Comparison of ENCODE assay signal across 21 cellular contexts in the genomic region with DNA sequence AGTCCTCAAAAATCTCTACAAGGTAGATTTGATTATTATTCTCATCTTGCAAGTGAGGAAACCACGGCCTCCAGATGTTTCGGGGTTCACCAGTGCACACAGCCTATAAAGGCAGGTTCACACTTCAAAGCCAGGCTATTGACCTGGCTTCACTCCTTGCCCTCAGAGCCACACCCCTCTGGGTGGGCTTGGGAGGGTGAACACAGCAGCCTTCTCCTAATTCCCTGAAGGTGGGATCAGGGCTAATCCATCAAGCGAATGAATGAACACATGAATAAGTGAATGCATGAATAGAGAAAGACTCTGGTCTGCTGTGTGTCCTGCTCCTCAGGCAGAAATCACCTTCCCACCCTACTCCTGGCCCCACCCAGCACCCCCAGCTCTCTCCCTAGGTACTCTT.
DNase-seq lines count a peak whose midpoint lies in the region; ATAC-seq and TF ChIP-seq lines count a peak whose summit lies in the region.
"Had no signal": no experiment of that assay in that cellular context is flagged by ENCODE, and none has a peak within 500 bp of the region (broad histone marks: within the 10 kb centered on the region; RNA-seq: fewer than 3 reads in every experiment).

No MANE protein-coding gene starts in this region.

- peaks cover 31% of the 10 kb centered on the region for H3F3A ChIP-seq in neural progenitor cell (ENCODE audit: low read depth)

- no peak for ATAC-seq in activated CD8-positive, alpha-beta T cell treated with anti-CD3 and anti-CD28 coated beads, Interleukin-2, amount 10 ng/mL, durations not matched to agents 7 days and 5 days
- no peak for ATAC-seq in activated CD8-positive, alpha-beta T cell treated with anti-CD3 and anti-CD28 coated beads for 36 hours
- no peak for ATAC-seq in GM21526 (IDR thresholded peaks at IDR 0.05; ENCODE audit: low FRiP score, unreplicated experiment)
- ATAC-seq: CD8-positive, alpha-beta T cell had no signal

- TF ChIP-seq POLR2A in tibial nerve (IDR thresholded peaks at IDR 0.05) = no peak

- H3K4me1 Mint-ChIP-seq in activated CD8-positive, alpha-beta T cell treated with anti-CD3 and anti-CD28 coated beads, Interleukin-2, amount 10 ng/mL, durations not matched to agents 7 days and 5 days (ENCODE audit: low read depth) = no peaks in the 10 kb centered on the region
- no peaks in the 10 kb centered on the region for H3K4me1 Mint-ChIP-seq in activated CD8-positive, alpha-beta T cell treated with anti-CD3 and anti-CD28 coated beads for 36 hours (ENCODE audit: low read depth)
- peaks cover 51% of the 10 kb centered on the region for H3K4me1 Mint-ChIP-seq in neural progenitor cell
- H3K4me1 Mint-ChIP-seq: CD14-positive monocyte, IgD-negative memory B cell had no signal

- no peaks in the 10 kb centered on the region for H3K9me3 Mint-ChIP-seq in activated CD8-positive, alpha-beta T cell treated with anti-CD3 and anti-CD28 coated beads, Interleukin-2, amount 10 ng/mL, durations not matched to agents 7 days and 5 days (ENCODE audit: insufficient read depth)
- no peaks in the 10 kb centered on the region for H3K9me3 Mint-ChIP-seq in activated CD8-positive, alpha-beta T cell treated with anti-CD3 and anti-CD28 coated beads for 36 hours
- H3K9me3 Mint-ChIP-seq in neural progenitor cell = peaks cover 2% of the 10 kb centered on the region
- H3K9me3 Mint-ChIP-seq: CD8-positive, alpha-beta T cell had no signal

- CTCF ChIA-PET in activated CD8-positive, alpha-beta T cell treated with anti-CD3 and anti-CD28 coated beads, Interleukin-2, amount 10 ng/mL, durations not matched to agents 7 days and 5 days (lab: Charles Lee) = interaction anchor here (2.0 kb wide), 1 partner anchor 74 kb away, joined by 5 read pairs; no protein-coding TSS in a partner anchor
- CTCF ChIA-PET in activated CD8-positive, alpha-beta T cell treated with anti-CD3 and anti-CD28 coated beads for 36 hours (lab: Charles Lee) = no interaction called here

- H3K36me3 Mint-ChIP-seq in activated CD8-positive, alpha-beta T cell treated with anti-CD3 and anti-CD28 coated beads, Interleukin-2, amount 10 ng/mL, durations not matched to agents 7 days and 5 days (ENCODE audit: low read depth) = no peaks in the 10 kb centered on the region
- H3K36me3 Mint-ChIP-seq in activated CD8-positive, alpha-beta T cell treated with anti-CD3 and anti-CD28 coated beads for 36 hours (ENCODE audit: low read depth) = no peaks in the 10 kb centered on the region
- H3K36me3 Mint-ChIP-seq in neural progenitor cell = no peaks in the 10 kb centered on the region
- H3K36me3 Mint-ChIP-seq: CD14-positive monocyte; CD8-positive, alpha-beta T cell had no signal

- H3K27me3 ChIP-seq in ectodermal cell (ENCODE audit: control insufficient read depth, insufficient read depth, low read length, poor library complexity, severe bottlenecking) (peaks cover 11% of the 10 kb centered on the region), neural progenitor cell (no peaks in the 10 kb centered on the region), tibial nerve (no peaks in the 10 kb centered on the region)
- H3K27me3 ChIP-seq: BLaER1 had no signal

- H2AFZ ChIP-seq in neural progenitor cell (replicated peaks) = no peak overlapping the region
- H2AFZ ChIP-seq: GM23248 had no signal

- intact Hi-C loops in activated CD8-positive, alpha-beta T cell treated with anti-CD3 and anti-CD28 coated beads for 36 hours (cut with micrococcal nuclease) = no loop called here

- no peak overlapping the region for H3K27ac Mint-ChIP-seq in activated CD8-positive, alpha-beta T cell treated with anti-CD3 and anti-CD28 coated beads, Interleukin-2, amount 10 ng/mL, durations not matched to agents 7 days and 5 days
- H3K27ac Mint-ChIP-seq in activated CD8-positive, alpha-beta T cell treated with anti-CD3 and anti-CD28 coated beads for 36 hours = no peak overlapping the region
- H3K27ac Mint-ChIP-seq in neural progenitor cell = no peak overlapping the region
- H3K27ac Mint-ChIP-seq: CD14-positive monocyte; CD8-positive, alpha-beta T cell; IgD-negative memory B cell had no signal

- TF ChIP-seq CTCF in activated CD8-positive, alpha-beta T cell treated with anti-CD3 and anti-CD28 coated beads for 36 hours (IDR thresholded peaks at IDR 0.05) = no peak
- TF ChIP-seq CTCF in neural progenitor cell (IDR thresholded peaks at IDR 0.05) = no peak
- TF ChIP-seq CTCF in tibial nerve (IDR thresholded peaks at IDR 0.05) = no peak

- peak; percentile 9 for DNase-seq in activated CD8-positive, alpha-beta T cell treated with anti-CD3 and anti-CD28 coated beads, Interleukin-2, amount 10 ng/mL, durations not matched to agents 7 days and 5 days
- no peak for DNase-seq in activated CD8-positive, alpha-beta T cell treated with anti-CD3 and anti-CD28 coated beads for 36 hours
- no peak for DNase-seq in neural progenitor cell (ENCODE audit: low spot score)
- peak; percentile 18 for DNase-seq in ureter (ENCODE audit: low spot score)
- DNase-seq in tibial nerve (ENCODE audit: low spot score in 2 of 2) = no peak
- no peak for DNase-seq in OCI-M2 (lab: John Stamatoyannopoulos, UW; ENCODE audit: unreplicated experiment)
- DNase-seq: 8988T; Calu3; CD8-positive, alpha-beta T cell; DMS 273 treated with DMSO at 0.1 percent for 48 hours; DMS53; DND-41; EL; HCEC 1CT had no signal

- H3K27me3 Mint-ChIP-seq in activated CD8-positive, alpha-beta T cell treated with anti-CD3 and anti-CD28 coated beads, Interleukin-2, amount 10 ng/mL, durations not matched to agents 7 days and 5 days (ENCODE audit: low read depth) = peaks cover 5% of the 10 kb centered on the region
- peaks cover 15% of the 10 kb centered on the region for H3K27me3 Mint-ChIP-seq in activated CD8-positive, alpha-beta T cell treated with anti-CD3 and anti-CD28 coated beads for 36 hours
- peaks cover 43% of the 10 kb centered on the region for H3K27me3 Mint-ChIP-seq in neural progenitor cell (ENCODE audit: insufficient read depth, low read depth)

- TF ChIP-seq EP300 in tibial nerve (IDR thresholded peaks at IDR 0.05) = no peak

- H3K79me2 ChIP-seq in neural progenitor cell (ENCODE audit: low read depth) = no peaks in the 10 kb centered on the region

- H3K9ac ChIP-seq in neural progenitor cell = no peak overlapping the region
- H3K9ac ChIP-seq: BLaER1, GM23248 had no signal

- H3K9me3 ChIP-seq in ectodermal cell (ENCODE audit: control insufficient read depth, low read length) (no peaks in the 10 kb centered on the region), neural progenitor cell (ENCODE audit: low read depth) (no peaks in the 10 kb centered on the region), tibial nerve (peaks cover 0 to 3% (median 0%) of the 10 kb centered on the region in 4 donors)

- H3K4me3 Mint-ChIP-seq in activated CD8-positive, alpha-beta T cell treated with anti-CD3 and anti-CD28 coated beads, Interleukin-2, amount 10 ng/mL, durations not matched to agents 7 days and 5 days = no peak overlapping the region
- H3K4me3 Mint-ChIP-seq in activated CD8-positive, alpha-beta T cell treated with anti-CD3 and anti-CD28 coated beads for 36 hours = no peak overlapping the region
- no peak overlapping the region for H3K4me3 Mint-ChIP-seq in neural progenitor cell
- H3K4me3 Mint-ChIP-seq: CD14-positive monocyte; CD8-positive, alpha-beta T cell; IgD-negative memory B cell had no signal

- peak overlapping the region; percentile 61 for H3K4me2 ChIP-seq in neural progenitor cell
- H3K4me2 ChIP-seq: BLaER1 had no signal

- H3K4me1 ChIP-seq in ectodermal cell (ENCODE audit: control insufficient read depth, insufficient read depth, low read length) = peaks cover 18% of the 10 kb centered on the region
- peaks cover 45% of the 10 kb centered on the region for H3K4me1 ChIP-seq in neural progenitor cell
- peaks cover 0 to 12% (median 0%) of the 10 kb centered on the region in 4 donors for H3K4me1 ChIP-seq in tibial nerve

- H4K20me1 ChIP-seq in neural progenitor cell (ENCODE audit: low read depth) = no peaks in the 10 kb centered on the region
- H4K20me1 ChIP-seq: BLaER1 had no signal

- H3K27ac ChIP-seq in ectodermal cell (ENCODE audit: insufficient read depth, low read depth, low read length, poor library complexity, severe bottlenecking) (peak overlapping the region; percentile 6), neural progenitor cell (peak overlapping the region; percentile 80), tibial nerve (no peak overlapping the region)
- H3K27ac ChIP-seq: BLaER1, GM23248, HL-60 had no signal

- H3K4me3 ChIP-seq in ectodermal cell (ENCODE audit: insufficient read depth, low read depth, low read length) (no peak overlapping the region), neural progenitor cell (no peak overlapping the region), tibial nerve (no peak overlapping the region)
- H3K4me3 ChIP-seq: BLaER1, GM23248 had no signal

- WGBS in ectodermal cell, 2 experiments = 90 to 100% methylated on average over 2 to 3 of the region's 3 CpGs
- WGBS in tibial nerve, 2 donors = 73 to 90% methylated on average over 3 of the region's 3 CpGs

- POLR2A ChIA-PET in activated CD8-positive, alpha-beta T cell treated with anti-CD3 and anti-CD28 coated beads, Interleukin-2, amount 10 ng/mL, durations not matched to agents 7 days and 5 days (lab: Charles Lee) = no interaction called here
- POLR2A ChIA-PET in activated CD8-positive, alpha-beta T cell treated with anti-CD3 and anti-CD28 coated beads for 36 hours (lab: Charles Lee) = no interaction called here

- no peaks in the 10 kb centered on the region for H3K36me3 ChIP-seq in ectodermal cell (ENCODE audit: control insufficient read depth, insufficient read depth, low read length)
- H3K36me3 ChIP-seq in neural progenitor cell = no peaks in the 10 kb centered on the region
- H3K36me3 ChIP-seq in tibial nerve = no peaks in the 10 kb centered on the region
- H3K36me3 ChIP-seq: BLaER1 had no signal

Comparison
In these comparisons a context has a peak if more than half of its experiments do, and no peak if none do; other contexts are left out.
1. DNase-seq: peak in activated CD8-positive, alpha-beta T cell treated with anti-CD3 and anti-CD28 coated beads, Interleukin-2, amount 10 ng/mL, durations not matched to agents 7 days and 5 days (single experiment) and ureter (single experiment); none in activated CD8-positive, alpha-beta T cell treated with anti-CD3 and anti-CD28 coated beads for 36 hours (single experiment), neural progenitor cell (single experiment), tibial nerve (0 of 2) and OCI-M2 (single experiment).
2. H3K27ac ChIP-seq: peak in ectodermal cell (single experiment) and neural progenitor cell (single experiment); none in tibial nerve (0 of 4).